Comparison of ENCODE assay signal across 2 cellular contexts in the genomic region with DNA sequence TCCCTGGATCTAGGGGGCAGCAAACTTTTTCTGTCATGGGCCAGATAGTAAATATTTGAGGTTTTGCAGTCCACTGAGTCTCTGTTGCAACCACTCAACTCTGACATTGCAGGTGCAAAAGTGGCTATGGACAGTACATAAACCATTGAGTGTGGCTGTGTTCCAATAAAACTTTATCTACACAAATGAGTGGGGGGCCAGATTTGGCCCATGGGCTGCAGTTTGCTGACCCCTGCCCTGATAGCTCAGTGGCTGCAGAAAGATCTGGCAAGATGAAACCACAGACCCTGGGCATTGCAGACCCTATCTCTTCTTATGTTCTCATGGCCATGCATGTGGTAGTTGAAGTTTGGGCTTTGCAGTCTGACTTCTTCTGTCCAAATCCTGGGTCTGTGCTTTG.
TF ChIP-seq lines count a peak whose summit lies in the region.

No MANE protein-coding gene starts in this region.

TF ChIP-seq in HepG2, 621 proteins besides CTCF, POLR2A, EP300 and RAD21 (continues in another document):
- TF ChIP-seq, protein P1, sequence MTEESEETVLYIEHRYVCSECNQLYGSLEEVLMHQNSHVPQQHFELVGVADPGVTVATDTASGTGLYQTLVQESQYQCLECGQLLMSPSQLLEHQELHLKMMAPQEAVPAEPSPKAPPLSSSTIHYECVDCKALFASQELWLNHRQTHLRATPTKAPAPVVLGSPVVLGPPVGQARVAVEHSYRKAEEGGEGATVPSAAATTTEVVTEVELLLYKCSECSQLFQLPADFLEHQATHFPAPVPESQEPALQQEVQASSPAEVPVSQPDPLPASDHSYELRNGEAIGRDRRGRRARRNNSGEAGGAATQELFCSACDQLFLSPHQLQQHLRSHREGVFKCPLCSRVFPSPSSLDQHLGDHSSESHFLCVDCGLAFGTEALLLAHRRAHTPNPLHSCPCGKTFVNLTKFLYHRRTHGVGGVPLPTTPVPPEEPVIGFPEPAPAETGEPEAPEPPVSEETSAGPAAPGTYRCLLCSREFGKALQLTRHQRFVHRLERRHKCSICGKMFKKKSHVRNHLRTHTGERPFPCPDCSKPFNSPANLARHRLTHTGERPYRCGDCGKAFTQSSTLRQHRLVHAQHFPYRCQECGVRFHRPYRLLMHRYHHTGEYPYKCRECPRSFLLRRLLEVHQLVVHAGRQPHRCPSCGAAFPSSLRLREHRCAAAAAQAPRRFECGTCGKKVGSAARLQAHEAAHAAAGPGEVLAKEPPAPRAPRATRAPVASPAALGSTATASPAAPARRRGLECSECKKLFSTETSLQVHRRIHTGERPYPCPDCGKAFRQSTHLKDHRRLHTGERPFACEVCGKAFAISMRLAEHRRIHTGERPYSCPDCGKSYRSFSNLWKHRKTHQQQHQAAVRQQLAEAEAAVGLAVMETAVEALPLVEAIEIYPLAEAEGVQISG (CRISPR knock-in tag; IDR thresholded peaks at IDR 0.05), result 0 out of 2 replicates have a peak, but pooled peaks have one; percentile 48
- no peak for TF ChIP-seq ZNF788 (CRISPR knock-in tag; IDR thresholded peaks at IDR 0.05; ENCODE audit: borderline replicate concordance)
- TF ChIP-seq, protein P2, sequence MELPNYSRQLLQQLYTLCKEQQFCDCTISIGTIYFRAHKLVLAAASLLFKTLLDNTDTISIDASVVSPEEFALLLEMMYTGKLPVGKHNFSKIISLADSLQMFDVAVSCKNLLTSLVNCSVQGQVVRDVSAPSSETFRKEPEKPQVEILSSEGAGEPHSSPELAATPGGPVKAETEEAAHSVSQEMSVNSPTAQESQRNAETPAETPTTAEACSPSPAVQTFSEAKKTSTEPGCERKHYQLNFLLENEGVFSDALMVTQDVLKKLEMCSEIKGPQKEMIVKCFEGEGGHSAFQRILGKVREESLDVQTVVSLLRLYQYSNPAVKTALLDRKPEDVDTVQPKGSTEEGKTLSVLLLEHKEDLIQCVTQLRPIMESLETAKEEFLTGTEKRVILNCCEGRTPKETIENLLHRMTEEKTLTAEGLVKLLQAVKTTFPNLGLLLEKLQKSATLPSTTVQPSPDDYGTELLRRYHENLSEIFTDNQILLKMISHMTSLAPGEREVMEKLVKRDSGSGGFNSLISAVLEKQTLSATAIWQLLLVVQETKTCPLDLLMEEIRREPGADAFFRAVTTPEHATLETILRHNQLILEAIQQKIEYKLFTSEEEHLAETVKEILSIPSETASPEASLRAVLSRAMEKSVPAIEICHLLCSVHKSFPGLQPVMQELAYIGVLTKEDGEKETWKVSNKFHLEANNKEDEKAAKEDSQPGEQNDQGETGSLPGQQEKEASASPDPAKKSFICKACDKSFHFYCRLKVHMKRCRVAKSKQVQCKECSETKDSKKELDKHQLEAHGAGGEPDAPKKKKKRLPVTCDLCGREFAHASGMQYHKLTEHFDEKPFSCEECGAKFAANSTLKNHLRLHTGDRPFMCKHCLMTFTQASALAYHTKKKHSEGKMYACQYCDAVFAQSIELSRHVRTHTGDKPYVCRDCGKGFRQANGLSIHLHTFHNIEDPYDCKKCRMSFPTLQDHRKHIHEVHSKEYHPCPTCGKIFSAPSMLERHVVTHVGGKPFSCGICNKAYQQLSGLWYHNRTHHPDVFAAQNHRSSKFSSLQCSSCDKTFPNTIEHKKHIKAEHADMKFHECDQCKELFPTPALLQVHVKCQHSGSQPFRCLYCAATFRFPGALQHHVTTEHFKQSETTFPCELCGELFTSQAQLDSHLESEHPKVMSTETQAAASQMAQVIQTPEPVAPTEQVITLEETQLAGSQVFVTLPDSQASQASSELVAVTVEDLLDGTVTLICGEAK (IDR thresholded peaks at IDR 0.05), result peak; percentile 35; the same call in 1 of the 2 replicates
- TF ChIP-seq, protein P2 (CRISPR knock-in tag; IDR thresholded peaks at IDR 0.05), result peak; percentile 98
- TF ChIP-seq CEBPB (IDR thresholded peaks at IDR 0.05; ENCODE audit: borderline replicate concordance, low read depth, low read length), result peak; percentile 23; the same call in 1 of the 2 replicates

TF ChIP-seq in GM12878, 131 proteins besides CTCF, POLR2A, EP300 and RAD21 (continued from another document):
- TF ChIP-seq, protein P3, sequence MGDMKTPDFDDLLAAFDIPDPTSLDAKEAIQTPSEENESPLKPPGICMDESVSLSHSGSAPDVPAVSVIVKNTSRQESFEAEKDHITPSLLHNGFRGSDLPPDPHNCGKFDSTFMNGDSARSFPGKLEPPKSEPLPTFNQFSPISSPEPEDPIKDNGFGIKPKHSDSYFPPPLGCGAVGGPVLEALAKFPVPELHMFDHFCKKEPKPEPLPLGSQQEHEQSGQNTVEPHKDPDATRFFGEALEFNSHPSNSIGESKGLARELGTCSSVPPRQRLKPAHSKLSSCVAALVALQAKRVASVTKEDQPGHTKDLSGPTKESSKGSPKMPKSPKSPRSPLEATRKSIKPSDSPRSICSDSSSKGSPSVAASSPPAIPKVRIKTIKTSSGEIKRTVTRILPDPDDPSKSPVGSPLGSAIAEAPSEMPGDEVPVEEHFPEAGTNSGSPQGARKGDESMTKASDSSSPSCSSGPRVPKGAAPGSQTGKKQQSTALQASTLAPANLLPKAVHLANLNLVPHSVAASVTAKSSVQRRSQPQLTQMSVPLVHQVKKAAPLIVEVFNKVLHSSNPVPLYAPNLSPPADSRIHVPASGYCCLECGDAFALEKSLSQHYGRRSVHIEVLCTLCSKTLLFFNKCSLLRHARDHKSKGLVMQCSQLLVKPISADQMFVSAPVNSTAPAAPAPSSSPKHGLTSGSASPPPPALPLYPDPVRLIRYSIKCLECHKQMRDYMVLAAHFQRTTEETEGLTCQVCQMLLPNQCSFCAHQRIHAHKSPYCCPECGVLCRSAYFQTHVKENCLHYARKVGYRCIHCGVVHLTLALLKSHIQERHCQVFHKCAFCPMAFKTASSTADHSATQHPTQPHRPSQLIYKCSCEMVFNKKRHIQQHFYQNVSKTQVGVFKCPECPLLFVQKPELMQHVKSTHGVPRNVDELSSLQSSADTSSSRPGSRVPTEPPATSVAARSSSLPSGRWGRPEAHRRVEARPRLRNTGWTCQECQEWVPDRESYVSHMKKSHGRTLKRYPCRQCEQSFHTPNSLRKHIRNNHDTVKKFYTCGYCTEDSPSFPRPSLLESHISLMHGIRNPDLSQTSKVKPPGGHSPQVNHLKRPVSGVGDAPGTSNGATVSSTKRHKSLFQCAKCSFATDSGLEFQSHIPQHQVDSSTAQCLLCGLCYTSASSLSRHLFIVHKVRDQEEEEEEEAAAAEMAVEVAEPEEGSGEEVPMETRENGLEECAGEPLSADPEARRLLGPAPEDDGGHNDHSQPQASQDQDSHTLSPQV (IDR thresholded peaks at IDR 0.05), result no peak
